In the genomic region with DNA sequence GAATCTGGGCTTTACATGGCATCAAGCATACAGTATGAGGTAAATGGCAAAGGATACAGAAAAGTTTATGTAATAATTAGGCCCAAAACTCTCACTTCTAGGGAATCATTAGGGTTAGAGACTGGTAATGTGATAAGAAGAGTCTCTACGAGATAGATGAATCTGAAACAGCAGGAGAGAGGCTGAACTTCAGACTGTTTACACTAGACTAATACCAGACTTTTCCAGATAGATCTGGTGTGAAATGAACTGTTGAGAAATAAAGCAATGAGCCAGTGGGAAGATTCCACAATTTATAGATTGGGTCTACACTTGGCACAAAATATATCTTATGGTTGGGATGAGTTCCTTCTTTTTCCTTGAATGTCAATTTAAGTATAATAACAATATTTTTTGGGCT, we compare ENCODE assay signal across 21 cellular contexts.
"Had no signal": no experiment of that assay in that cellular context is flagged by ENCODE, and none has a peak within 500 bp of the region (broad histone marks: within the 10 kb centered on the region; RNA-seq: fewer than 3 reads in every experiment).

No MANE protein-coding gene starts in this region.

- H3K9me3 ChIP-seq: body of pancreas, gastrocnemius medialis, ovary, suprapubic skin, transverse colon, vagina had no signal

- H3K4me3 ChIP-seq: body of pancreas, gastrocnemius medialis, ovary, skin epidermis, suprapubic skin, transverse colon, vagina had no signal

- H3K36me3 ChIP-seq: gastrocnemius medialis, ovary, suprapubic skin, transverse colon, vagina had no signal

- H3K27ac ChIP-seq: body of pancreas, gastrocnemius medialis, skin epidermis, suprapubic skin, transverse colon, vagina had no signal

- DNase-seq: activated CD4-positive, alpha-beta memory T cell treated with anti-CD3 and anti-CD28 coated beads for 36 hours; activated CD4-positive, alpha-beta T cell treated with anti-CD3 and anti-CD28 coated beads for 48 hours; activated effector memory CD4-positive, alpha-beta T cell treated with Interleukin-2 at 50 U/mL for 16 hours; activated naive CD4-positive, alpha-beta T cell treated with anti-CD3 and anti-CD28 coated beads, Interleukin-2, amount 10 ng/mL, durations not matched to agents 7 days and 5 days; activated T-cell treated with anti-CD3 and anti-CD28 coated beads, Interleukin-2, amount 50 U/mL, for 72 hours; anterior cingulate cortex; body of pancreas; dermis blood vessel endothelial cell; effector memory CD4-positive, alpha-beta T cell; gastrocnemius medialis; midbrain; natural killer cell; ovary; stimulated activated CD4-positive, alpha-beta T cell treated with anti-CD3 and anti-CD28 coated beads, Interleukin-2, amount 100 ng/mL, for 24 hours; stimulated activated naive CD8-positive, alpha-beta T cell treated with anti-CD3 and anti-CD28 coated beads, Interleukin-15, amount 100 ng/mL, for 72 hours; T-helper 2 cell; transverse colon had no signal

- H3K27me3 ChIP-seq: body of pancreas, gastrocnemius medialis, ovary, suprapubic skin, transverse colon, vagina had no signal

- H3K4me1 ChIP-seq: gastrocnemius medialis, vagina had no signal

- ATAC-seq: activated T-cell treated with anti-CD3 and anti-CD28 coated beads, Interleukin-2, amount 50 U/mL, for 72 hours; body of pancreas; gastrocnemius medialis; natural killer cell; stimulated activated effector memory CD8-positive, alpha-beta T cell treated with anti-CD3 and anti-CD28 coated beads, Interleukin-12 subunit alpha, Interleukin-12 subunit beta, amount 100 ng/mL, for 72 hours; stimulated activated naive CD8-positive, alpha-beta T cell treated with anti-CD3 and anti-CD28 coated beads, Interleukin-15, amount 100 ng/mL, for 72 hours had no signal
